ENCODE assay signal across 38 cellular contexts in the genomic region with DNA sequence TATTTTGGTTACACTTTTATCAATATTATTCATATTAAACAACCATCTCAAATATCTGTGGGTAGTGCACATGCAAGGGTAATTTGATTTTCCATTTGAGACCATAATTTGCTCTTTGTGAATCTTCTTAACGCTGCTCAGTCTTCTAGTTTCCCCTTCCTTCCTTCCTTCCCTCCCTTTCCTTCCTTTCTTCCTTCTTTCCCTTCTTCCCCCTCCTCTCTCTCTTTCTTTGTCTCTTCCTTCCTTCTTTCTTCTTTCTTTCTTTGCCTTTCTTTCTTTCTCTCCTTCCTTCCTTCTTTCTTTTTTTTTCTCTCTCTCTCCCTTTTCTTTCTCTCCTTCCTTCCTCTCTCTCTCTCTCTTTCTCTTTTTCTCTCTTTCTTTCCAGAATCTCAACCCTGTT. TPM values are rescaled to one million over a fixed set of nuclear protein-coding genes. Genes with fewer than 3 reads are reported as not detected.
"Had no signal": no experiment of that assay in that cellular context is flagged by ENCODE, and none has a peak within 500 bp of the region (broad histone marks: within the 10 kb centered on the region; RNA-seq: fewer than 3 reads in every experiment).

No MANE protein-coding gene starts in this region.

- H2AFZ ChIP-seq: PC-9 had no signal

- H3K27ac ChIP-seq: KMS-11, PC-9, RWPE1, SJCRH30, SK-N-MC had no signal

- H3K36me3 ChIP-seq: SJCRH30 had no signal

- FAIRE-seq: RCC 7860 had no signal

- H3K9ac ChIP-seq: KMS-11 had no signal

- H3K27me3 ChIP-seq: MG63, SJCRH30 had no signal

- H3K4me1 ChIP-seq: SJCRH30 had no signal

- H3K4me2 ChIP-seq: KMS-11, PC-9 had no signal

- DNase-seq: Karpas-422, MG63, NCI-H1048, NCI-H1092 treated with DMSO at 0.1 percent for 48 hours, NCI-H1105 treated with DMSO at 0.1 percent for 48 hours, NCI-H1417, NCI-H1436, NCI-H146, NCI-H1694, NCI-H187, NCI-H1930, NCI-H2029 treated with DMSO at 0.1 percent for 48 hours, NCI-H2081 treated with DMSO at 0.1 percent for 48 hours, NCI-H2107, NCI-H2171, NCI-H226, NCI-H446 treated with DMSO at 0.1 percent for 48 hours, NCI-H510A, NCI-H524, NCI-H526, NCI-H69, NCI-H748 treated with DMSO at 0.1 percent for 48 hours, NCI-H82, PC-9, SHP77, SIG-M5, SJCRH30 had no signal

- H3K4me3 ChIP-seq: MG63, PC-9, SJCRH30, SK-N-MC had no signal

- ATAC-seq: Panc1, Right ventricle myocardium inferior, SK-N-SH treated with all-trans-retinoic acid at 6 μM for 48 hours had no signal

- H3K9me3 ChIP-seq: MG63, SJCRH30 had no signal

RNA-seq across cellular contexts. Expression of gene C1QTNF5, which starts 10.4 kb away (rescaled TPM):
- total RNA-seq: OCI-LY7, PC-9, SK-MEL-5 had no signal

RNA-seq across cellular contexts. Expression of gene MFRP, which starts 16.3 kb away (rescaled TPM):
- total RNA-seq: M059J, OCI-LY7, PC-9, Right ventricle myocardium inferior, RPMI7951, SJCRH30, SK-MEL-5 had no signal
